39 cellular contexts compared by ENCODE assay signal in genomic region chr9:119167267-119167666, GRCh38.
"Had no signal": no experiment of that assay in that cellular context is flagged by ENCODE, and none has a peak within 500 bp of the region (broad histone marks: within the 10 kb centered on the region; RNA-seq: fewer than 3 reads in every experiment).

No MANE protein-coding gene starts in this region.

- DNase-seq: activated effector memory CD4-positive, alpha-beta T cell treated with anti-CD3 and anti-CD28 coated beads, Interleukin-2, amount 50 U/mL, for 16 hours; activated effector memory CD4-positive, alpha-beta T cell treated with Interleukin-2 at 50 U/mL for 16 hours; activated gamma-delta T cell; activated gamma-delta T cell treated with Interleukin-2 at 50 U/mL for 16 hours; activated naive CD4-positive, alpha-beta T cell; activated naive CD4-positive, alpha-beta T cell treated with anti-CD3 and anti-CD28 coated beads for 36 hours; activated naive CD4-positive, alpha-beta T cell treated with anti-CD3 and anti-CD28 coated beads, Interleukin-2, amount 10 ng/mL, durations not matched to agents 7 days and 5 days; activated naive CD4-positive, alpha-beta T cell treated with anti-CD3 and anti-CD28 coated beads, Interleukin-2, amount 50 U/mL, for 16 hours; activated naive CD4-positive, alpha-beta T cell treated with Interleukin-2 at 50 U/mL for 16 hours; activated naive CD8-positive, alpha-beta T cell treated with anti-CD3 and anti-CD28 coated beads for 36 hours; activated naive CD8-positive, alpha-beta T cell treated with anti-CD3 and anti-CD28 coated beads, Interleukin-2, amount 10 ng/mL, durations not matched to agents 7 days and 5 days; activated naive CD8-positive, alpha-beta T cell treated with anti-CD3 and anti-CD28 coated beads, Interleukin-2, amount 50 U/mL, for 24 hours; activated T-cell treated with anti-CD3 and anti-CD28 coated beads, Interleukin-2, amount 50 U/mL, for 1 hour; activated T-cell treated with anti-CD3 and anti-CD28 coated beads, Interleukin-2, amount 50 U/mL, for 24 hours; activated T-cell treated with anti-CD3 and anti-CD28 coated beads, Interleukin-2, amount 50 U/mL, for 4 hours; activated T-cell treated with anti-CD3 and anti-CD28 coated beads, Interleukin-2, amount 50 U/mL, for 48 hours; activated T-cell treated with anti-CD3 and anti-CD28 coated beads, Interleukin-2, amount 50 U/mL, for 72 hours; adrenal gland; amniotic stem cell; amygdala; anterior cingulate cortex; body of pancreas; brain microvascular endothelial cell; caudate nucleus; central memory CD4-positive, alpha-beta T cell; cerebellar nuclear complex had no signal

- H3K27me3 ChIP-seq: adrenal gland, ascending aorta, body of pancreas, brain microvascular endothelial cell, breast epithelium, cardiac muscle cell had no signal

- H3K4me1 Mint-ChIP-seq: activated naive CD4-positive, alpha-beta T cell treated with anti-CD3 and anti-CD28 coated beads, Interleukin-2, amount 10 ng/mL, durations not matched to agents 7 days and 5 days; activated naive CD4-positive, alpha-beta T cell treated with anti-CD3 and anti-CD28 coated beads, Interleukin-2, amount 50 U/mL, for 24 hours; activated naive CD8-positive, alpha-beta T cell treated with anti-CD3 and anti-CD28 coated beads for 36 hours; activated naive CD8-positive, alpha-beta T cell treated with anti-CD3 and anti-CD28 coated beads, Interleukin-2, amount 10 ng/mL, durations not matched to agents 7 days and 5 days; activated naive CD8-positive, alpha-beta T cell treated with anti-CD3 and anti-CD28 coated beads, Interleukin-2, amount 50 U/mL, for 24 hours; activated T-helper 17 cell treated with anti-CD3 and anti-CD28 coated beads, Interleukin-2, amount 50 U/mL, for 72 hours; central memory CD8-positive, alpha-beta T cell had no signal

- H3K4me3 ChIP-seq: adrenal gland, ascending aorta, body of pancreas, breast epithelium, cardiac muscle cell had no signal

- H3K27ac ChIP-seq: adrenal gland, ascending aorta, body of pancreas, brain microvascular endothelial cell, breast epithelium, cardiac muscle cell had no signal

- H3K4me1 ChIP-seq: adrenal gland, ascending aorta, body of pancreas, breast epithelium had no signal

- H3K9me3 ChIP-seq: adrenal gland, ascending aorta, body of pancreas had no signal

- H3K36me3 ChIP-seq: adrenal gland, ascending aorta, brain microvascular endothelial cell, breast epithelium, cardiac muscle cell had no signal

- H3K36me3 Mint-ChIP-seq: activated naive CD4-positive, alpha-beta T cell treated with anti-CD3 and anti-CD28 coated beads, Interleukin-2, amount 10 ng/mL, durations not matched to agents 7 days and 5 days; activated naive CD4-positive, alpha-beta T cell treated with anti-CD3 and anti-CD28 coated beads, Interleukin-2, amount 50 U/mL, for 24 hours; activated naive CD8-positive, alpha-beta T cell treated with anti-CD3 and anti-CD28 coated beads for 36 hours; activated naive CD8-positive, alpha-beta T cell treated with anti-CD3 and anti-CD28 coated beads, Interleukin-2, amount 10 ng/mL, durations not matched to agents 7 days and 5 days had no signal

- H3K4me3 Mint-ChIP-seq: activated naive CD4-positive, alpha-beta T cell treated with anti-CD3 and anti-CD28 coated beads for 36 hours; activated naive CD4-positive, alpha-beta T cell treated with anti-CD3 and anti-CD28 coated beads, Interleukin-2, amount 10 ng/mL, durations not matched to agents 7 days and 5 days; activated naive CD4-positive, alpha-beta T cell treated with anti-CD3 and anti-CD28 coated beads, Interleukin-2, amount 50 U/mL, for 24 hours; activated naive CD8-positive, alpha-beta T cell; activated naive CD8-positive, alpha-beta T cell treated with anti-CD3 and anti-CD28 coated beads for 36 hours; activated naive CD8-positive, alpha-beta T cell treated with anti-CD3 and anti-CD28 coated beads, Interleukin-2, amount 10 ng/mL, durations not matched to agents 7 days and 5 days; activated naive CD8-positive, alpha-beta T cell treated with anti-CD3 and anti-CD28 coated beads, Interleukin-2, amount 50 U/mL, for 24 hours; activated T-cell treated with anti-CD3 and anti-CD28 coated beads, Interleukin-2, amount 50 U/mL, for 24 hours; activated T-cell treated with anti-CD3 and anti-CD28 coated beads, Interleukin-2, amount 50 U/mL, for 4 hours; activated T-cell treated with anti-CD3 and anti-CD28 coated beads, Interleukin-2, amount 50 U/mL, for 72 hours; activated T-helper 1 cell treated with anti-CD3 and anti-CD28 coated beads, Interleukin-12 subunit alpha, Interleukin-12 subunit beta, Interleukin-2, Interleukin-4 antibody, amounts not matched to agents 30 ng/mL and 10 ng/mL and 1 ng/mL, durations not matched to agents 14 hours and 24 hours and 36 hours; activated T-helper 17 cell treated with anti-CD3 and anti-CD28 coated beads, Interleukin-2, amount 50 U/mL, for 72 hours; brain; central memory CD8-positive, alpha-beta T cell had no signal

- H3K27ac Mint-ChIP-seq: activated naive CD4-positive, alpha-beta T cell treated with anti-CD3 and anti-CD28 coated beads for 36 hours; activated naive CD4-positive, alpha-beta T cell treated with anti-CD3 and anti-CD28 coated beads, Interleukin-2, amount 10 ng/mL, durations not matched to agents 7 days and 5 days; activated naive CD4-positive, alpha-beta T cell treated with anti-CD3 and anti-CD28 coated beads, Interleukin-2, amount 50 U/mL, for 24 hours; activated naive CD4-positive, alpha-beta T cell treated with anti-CD3 and anti-CD28 coated beads, Interleukin-2, amount 50 U/mL, for 72 hours; activated naive CD8-positive, alpha-beta T cell; activated naive CD8-positive, alpha-beta T cell treated with anti-CD3 and anti-CD28 coated beads for 36 hours; activated naive CD8-positive, alpha-beta T cell treated with anti-CD3 and anti-CD28 coated beads, Interleukin-2, amount 10 ng/mL, durations not matched to agents 7 days and 5 days; activated naive CD8-positive, alpha-beta T cell treated with anti-CD3 and anti-CD28 coated beads, Interleukin-2, amount 50 U/mL, for 24 hours; activated T-cell treated with anti-CD3 and anti-CD28 coated beads, Interleukin-2, amount 50 U/mL, for 24 hours; activated T-cell treated with anti-CD3 and anti-CD28 coated beads, Interleukin-2, amount 50 U/mL, for 72 hours; activated T-helper 1 cell treated with anti-CD3 and anti-CD28 coated beads, Interleukin-12 subunit alpha, Interleukin-12 subunit beta, Interleukin-2, Interleukin-4 antibody, amounts not matched to agents 30 ng/mL and 10 ng/mL and 1 ng/mL, durations not matched to agents 14 hours and 24 hours and 36 hours; activated T-helper 17 cell treated with anti-CD3 and anti-CD28 coated beads, Interleukin-2, amount 50 U/mL, for 72 hours; activated T-helper 2 cell treated with anti-CD3 and anti-CD28 coated beads, Interferon-gamma antibody, Interleukin-2, Interleukin-4, amounts not matched to agents 10 μg/mL and 5 μg/mL and 100 μg/mL, durations not matched to agents 14 hours and 24 hours and 36 hours; brain had no signal

- H3K9me3 Mint-ChIP-seq: activated naive CD4-positive, alpha-beta T cell treated with anti-CD3 and anti-CD28 coated beads for 36 hours; activated naive CD4-positive, alpha-beta T cell treated with anti-CD3 and anti-CD28 coated beads, Interleukin-2, amount 50 U/mL, for 24 hours; activated T-cell treated with anti-CD3 and anti-CD28 coated beads, Interleukin-2, amount 50 U/mL, for 24 hours; central memory CD8-positive, alpha-beta T cell had no signal

- FAIRE-seq: astrocyte, bronchial epithelial cell had no signal

- H3K27me3 Mint-ChIP-seq: activated naive CD4-positive, alpha-beta T cell treated with anti-CD3 and anti-CD28 coated beads, Interleukin-2, amount 10 ng/mL, durations not matched to agents 7 days and 5 days; activated naive CD8-positive, alpha-beta T cell treated with anti-CD3 and anti-CD28 coated beads, Interleukin-2, amount 10 ng/mL, durations not matched to agents 7 days and 5 days; activated naive CD8-positive, alpha-beta T cell treated with anti-CD3 and anti-CD28 coated beads, Interleukin-2, amount 50 U/mL, for 24 hours; activated T-helper 17 cell treated with anti-CD3 and anti-CD28 coated beads, Interleukin-2, amount 50 U/mL, for 72 hours; brain; central memory CD8-positive, alpha-beta T cell had no signal
